10 cellular contexts compared by ENCODE assay signal in the genomic region with DNA sequence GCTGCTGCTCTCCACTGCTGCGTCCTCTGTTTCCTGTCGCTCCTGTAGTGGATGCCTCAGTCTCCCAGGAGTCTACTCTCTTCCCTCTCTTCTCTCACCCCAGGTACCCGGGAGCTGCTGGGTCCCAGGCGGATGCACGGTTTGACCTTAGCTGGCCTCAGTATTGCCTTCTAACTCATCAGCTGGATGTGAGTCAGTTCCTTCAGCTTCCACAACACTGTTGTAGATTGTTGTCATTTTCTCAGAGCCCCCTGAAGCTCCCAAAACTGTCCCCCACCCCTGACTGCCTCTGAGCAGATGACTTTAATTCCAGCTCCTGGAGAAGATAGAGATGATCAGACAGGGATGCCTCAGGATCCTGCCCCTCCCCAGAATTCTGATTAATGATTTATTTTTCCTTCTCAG. TPM values are rescaled to one million over a fixed set of nuclear protein-coding genes. Genes with fewer than 3 reads are reported as not detected.
DNase-seq lines count a peak whose midpoint lies in the region; ATAC-seq and TF ChIP-seq lines count a peak whose summit lies in the region.
"Had no signal": no experiment of that assay in that cellular context is flagged by ENCODE, and none has a peak within 500 bp of the region (broad histone marks: within the 10 kb centered on the region; RNA-seq: fewer than 3 reads in every experiment).

No MANE protein-coding gene starts in this region.

- no peak overlapping the region for H3K4ac ChIP-seq in mesendoderm (ENCODE audit: low read depth, low read length)

- no CpG with 5 or more reads among the region's 5 CpGs for WGBS in mesendoderm (ENCODE audit: extremely low coverage, insufficient coverage, low lambda C conversion rate)

- H2BK120ac ChIP-seq in mesendoderm (ENCODE audit: low read depth, low read length): no peak overlapping the region

- H3K9me3 Mint-ChIP-seq in HFFc6: peaks cover 6% of the 10 kb centered on the region; the same call in 1 of the 2 replicates
- H3K9me3 Mint-ChIP-seq in activated CD4-positive, alpha-beta memory T cell treated with anti-CD3 and anti-CD28 coated beads for 36 hours: peaks cover 13% of the 10 kb centered on the region

- TF ChIP-seq CTCF in HFFc6 (IDR thresholded peaks at IDR 0.05): no peak

- peak; percentile 56 for DNase-seq in AG20443 (ENCODE audit: low spot score)
- DNase-seq in HFFc6: peak; percentile 61
- peak; percentile 56 for DNase-seq in activated CD4-positive, alpha-beta memory T cell treated with anti-CD3 and anti-CD28 coated beads for 36 hours
- DNase-seq in glomerular visceral epithelial cell (ENCODE audit: extremely low spot score): peak; percentile 74
- no peak for DNase-seq in mesendoderm
- no peak for DNase-seq in activated CD4-positive, CD25-positive, alpha-beta regulatory T cell (lab: John Stamatoyannopoulos, UW)
- DNase-seq in NCI-H1105 (lab: John Stamatoyannopoulos, UW): no peak
- DNase-seq: heart right ventricle had no signal

- peaks cover 90% of the 10 kb centered on the region for H3K4me1 Mint-ChIP-seq in HFFc6 (ENCODE audit: low read depth)
- H3K4me1 Mint-ChIP-seq in activated CD4-positive, alpha-beta memory T cell treated with anti-CD3 and anti-CD28 coated beads for 36 hours (ENCODE audit: low read depth): peaks cover 39% of the 10 kb centered on the region

- no peak overlapping the region for H3K9ac ChIP-seq in mesendoderm (ENCODE audit: low read length)

- H3K79me1 ChIP-seq in mesendoderm (ENCODE audit: low read length): peaks cover 6% of the 10 kb centered on the region

- H4K8ac ChIP-seq in mesendoderm (ENCODE audit: low read depth, low read length): no peak overlapping the region

- H3K4me2 ChIP-seq in mesendoderm (ENCODE audit: low read length): no peak overlapping the region

- peak overlapping the region; percentile 97 for H3K27ac Mint-ChIP-seq in HFFc6
- peak overlapping the region; percentile 87 for H3K27ac Mint-ChIP-seq in activated CD4-positive, alpha-beta memory T cell treated with anti-CD3 and anti-CD28 coated beads for 36 hours

- H3K4me3 ChIP-seq in mesendoderm (ENCODE audit: low read length): no peak overlapping the region
- H3K4me3 ChIP-seq: heart right ventricle had no signal

- POLR2A ChIA-PET in activated CD4-positive, alpha-beta memory T cell treated with anti-CD3 and anti-CD28 coated beads for 36 hours (lab: Charles Lee): interaction anchor here (1.5 kb wide), 1 partner anchor 125 kb away, joined by 5 read pairs; no protein-coding TSS in a partner anchor

- peak overlapping the region; percentile 72 for H3K4me3 Mint-ChIP-seq in HFFc6
- H3K4me3 Mint-ChIP-seq in activated CD4-positive, alpha-beta memory T cell treated with anti-CD3 and anti-CD28 coated beads for 36 hours: peak overlapping the region; percentile 45

- no peak overlapping the region for H3K56ac ChIP-seq in mesendoderm (ENCODE audit: low read length)

- no peak overlapping the region for H3K23ac ChIP-seq in mesendoderm (ENCODE audit: low read length)

- no peak overlapping the region for H2AK5ac ChIP-seq in mesendoderm (ENCODE audit: low read length)

- ATAC-seq in HG02623 (IDR thresholded peaks at IDR 0.05; ENCODE audit: unreplicated experiment): no peak

- no peak overlapping the region for H3K27ac ChIP-seq in mesendoderm (ENCODE audit: low read depth, low read length)
- H3K27ac ChIP-seq: neutrophil had no signal

- peaks cover 68% of the 10 kb centered on the region for H3K36me3 Mint-ChIP-seq in HFFc6 (ENCODE audit: low read depth)
- peaks cover 6% of the 10 kb centered on the region for H3K36me3 Mint-ChIP-seq in activated CD4-positive, alpha-beta memory T cell treated with anti-CD3 and anti-CD28 coated beads for 36 hours

- H3K18ac ChIP-seq in mesendoderm (ENCODE audit: low read length): no peak overlapping the region

- no peaks in the 10 kb centered on the region; the same call in 1 of the 2 replicates for H3K27me3 Mint-ChIP-seq in HFFc6 (ENCODE audit: insufficient read depth)
- peaks cover 33% of the 10 kb centered on the region for H3K27me3 Mint-ChIP-seq in activated CD4-positive, alpha-beta memory T cell treated with anti-CD3 and anti-CD28 coated beads for 36 hours

- H3K4me1 ChIP-seq in mesendoderm (ENCODE audit: control insufficient read depth, low read depth, low read length): peaks cover 2% of the 10 kb centered on the region

- H2BK15ac ChIP-seq in mesendoderm (replicated peaks; ENCODE audit: low read depth): no peak overlapping the region

- H3K36me3 ChIP-seq in mesendoderm (ENCODE audit: control insufficient read depth, insufficient read depth, low read length): no peaks in the 10 kb centered on the region
- H3K36me3 ChIP-seq: heart right ventricle, neutrophil had no signal

- H2BK5ac ChIP-seq in mesendoderm (ENCODE audit: low read length): no peak overlapping the region

- H3K79me2 ChIP-seq in mesendoderm (ENCODE audit: control insufficient read depth, insufficient read depth, low read length): peaks cover 11% of the 10 kb centered on the region

- no peaks in the 10 kb centered on the region for H3K27me3 ChIP-seq in mesendoderm (ENCODE audit: insufficient read depth, low read length, poor library complexity)

- intact Hi-C loops in activated CD4-positive, alpha-beta memory T cell treated with anti-CD3 and anti-CD28 coated beads for 36 hours (cut with micrococcal nuclease): loop anchor here (1.0 to 5.0 kb wide), 2 partner anchors 80 to 804 kb away; a partner anchor contains a TSS

- H4K5ac ChIP-seq in mesendoderm (ENCODE audit: low read length): no peak overlapping the region

- CTCF ChIA-PET in activated CD4-positive, alpha-beta memory T cell treated with anti-CD3 and anti-CD28 coated beads for 36 hours (lab: Charles Lee): interaction anchor here (0.6 to 1.1 kb wide), 5 partner anchors 14 to 299 kb away, joined by 3 to 6 read pairs (median 3); no protein-coding TSS in a partner anchor

RNA-seq across cellular contexts. Expression of a gene that starts 7.2 kb away (rescaled TPM):
- 10 to 100 TPM; 18.6 to 32.3 (median 30.5) TPM for total RNA-seq in HFFc6 (2021; fragmentation: NEBNext Ultra II Directional; extraction: Animal tissue kit (Norgen Biotek cat#: 25700))
- total RNA-seq in activated CD4-positive, alpha-beta memory T cell treated with anti-CD3 and anti-CD28 coated beads for 36 hours: under 1 TPM; 0.63 to 1.00 TPM
- polyA plus RNA-seq in mesendoderm (2013, experiment 1 of 2): 7.9 TPM
- polyA plus RNA-seq in mesendoderm (2013, experiment 2 of 2): 8.2 TPM

Comparison
In these comparisons a context has a peak if more than half of its experiments do, and no peak if none do; other contexts are left out.
1. DNase-seq: peak in AG20443 (single experiment), HFFc6 (single experiment), activated CD4-positive, alpha-beta memory T cell treated with anti-CD3 and anti-CD28 coated beads for 36 hours (single experiment) and glomerular visceral epithelial cell (single experiment); none in mesendoderm (single experiment), activated CD4-positive, CD25-positive, alpha-beta regulatory T cell (0 of 4) and NCI-H1105 (single experiment).
2. RNA of a gene that starts 7.2 kb away (total RNA-seq): 18.6 to 32.3 TPM in HFFc6; 0.63 to 1.00 TPM in activated CD4-positive, alpha-beta memory T cell treated with anti-CD3 and anti-CD28 coated beads for 36 hours; every median in the first group is over 4 times any median in the second.